ENCODE assay signal across 9 cellular contexts in genomic region chr1:74652711-74653131, GRCh38. TPM values are rescaled to one million over a fixed set of nuclear protein-coding genes. Genes with fewer than 3 reads are reported as not detected.
DNase-seq lines count a peak whose midpoint lies in the region; ATAC-seq, FAIRE-seq and TF ChIP-seq lines count a peak whose summit lies in the region.
"Had no signal": no experiment of that assay in that cellular context is flagged by ENCODE, and none has a peak within 500 bp of the region (broad histone marks: within the 10 kb centered on the region; RNA-seq: fewer than 3 reads in every experiment).

No MANE protein-coding gene starts in this region.

- H3K9ac ChIP-seq in OCI-LY3 (ENCODE audit: low read length) = no peak overlapping the region
- no peak overlapping the region for H3K9ac ChIP-seq in kidney (ENCODE audit: low read length in 2 of 2)
- H3K9ac ChIP-seq: parathyroid adenoma had no signal

- peak; percentile 68 for DNase-seq in kidney
- DNase-seq in DMS 273 treated with DMSO at 0.1 percent for 48 hours (lab: John Stamatoyannopoulos, UW) = no peak
- no peak for DNase-seq in WERI-Rb-1
- no peak for DNase-seq in middle frontal gyrus (ENCODE audit: extremely low spot score, low spot score)
- no peak for DNase-seq in NCI-H2081 (lab: John Stamatoyannopoulos, UW)

- no peaks in the 10 kb centered on the region for H4K20me1 ChIP-seq in OCI-LY3 (ENCODE audit: insufficient read depth, low read length)

- intact Hi-C loops in kidney (cut with DNase I) = no loop called here

- peak overlapping the region; percentile 29; the same call in 1 of the 2 replicates for H2AFZ ChIP-seq in OCI-LY3 (ENCODE audit: low read depth, low read length)
- H2AFZ ChIP-seq: parathyroid adenoma had no signal

- no peaks in the 10 kb centered on the region for H3K27me3 ChIP-seq in OCI-LY3 (ENCODE audit: low read depth, low read length)
- no peaks in the 10 kb centered on the region for H3K27me3 ChIP-seq in WERI-Rb-1 (ENCODE audit: insufficient read depth, low read depth, severe bottlenecking)

- H3K79me2 ChIP-seq in OCI-LY3 (ENCODE audit: low read length) = no peaks in the 10 kb centered on the region
- H3K79me2 ChIP-seq: parathyroid adenoma had no signal

- H3K27ac ChIP-seq in OCI-LY3 (ENCODE audit: low read length) = no peak overlapping the region
- no peak overlapping the region for H3K27ac ChIP-seq in kidney (ENCODE audit: low read depth in 2 of 2, low read length in 2 of 2)
- H3K27ac ChIP-seq in WERI-Rb-1 = no peak overlapping the region
- H3K27ac ChIP-seq: parathyroid adenoma had no signal

- H3K9me3 ChIP-seq in OCI-LY3 (ENCODE audit: insufficient read depth, low read length) (no peaks in the 10 kb centered on the region), kidney (ENCODE audit: control insufficient read depth in 1 of 2, low read length in 2 of 2) (no peaks in the 10 kb centered on the region), WERI-Rb-1 (ENCODE audit: severe bottlenecking) (no peaks in the 10 kb centered on the region)

- ATAC-seq in GM18870 (IDR thresholded peaks at IDR 0.05; ENCODE audit: unreplicated experiment) (peak; percentile 99), HG02884 (IDR thresholded peaks at IDR 0.05; ENCODE audit: unreplicated experiment) (peak; percentile 97)

- no peak for TF ChIP-seq CTCF in OCI-LY3 (IDR thresholded peaks at IDR 0.05; ENCODE audit: low read depth, low read length)
- no peak for TF ChIP-seq CTCF in kidney (IDR thresholded peaks at IDR 0.05; ENCODE audit: borderline replicate concordance, extremely low read depth, insufficient read depth)
- TF ChIP-seq CTCF in WERI-Rb-1 (IDR thresholded peaks at IDR 0.05; ENCODE audit: low read depth, low read length) = no peak

- H3K36me3 ChIP-seq in OCI-LY3 (replicated peaks; ENCODE audit: low read depth, low read length) (no peaks in the 10 kb centered on the region), kidney (ENCODE audit: control insufficient read depth in 1 of 2, insufficient read depth in 2 of 2, low read length in 2 of 2) (no peaks in the 10 kb centered on the region), WERI-Rb-1 (no peaks in the 10 kb centered on the region)

- peak overlapping the region; percentile 60 for H3K4me2 ChIP-seq in OCI-LY3 (ENCODE audit: low read length)

- H3K4me1 ChIP-seq in OCI-LY3 (ENCODE audit: low read length) (peaks cover 17% of the 10 kb centered on the region), kidney (ENCODE audit: control insufficient read depth in 1 of 2, insufficient read depth in 1 of 2, low read depth in 1 of 2, low read length in 2 of 2) (peaks cover 0 to 2% of the 10 kb centered on the region in 2 donors)
- H3K4me1 ChIP-seq: parathyroid adenoma had no signal

- no peak for FAIRE-seq in kidney (lab: Jason Lieb, UNC)

- H3K4me3 ChIP-seq in OCI-LY3 (ENCODE audit: low read length) (peak overlapping the region; percentile 9; the same call in 1 of the 2 replicates), kidney (ENCODE audit: low read length in 2 of 2) (no peak overlapping the region), WERI-Rb-1 (ENCODE audit: low read depth, low read length) (no peak overlapping the region)

RNA-seq across cellular contexts. Expression of gene ERICH3, which starts 20.9 kb away (rescaled TPM):
- total RNA-seq in kidney = 0.50 TPM
- polyA plus RNA-seq in kidney (ENCODE audit: insufficient read depth, low read depth, low replicate concordance) = not detected
